17 cellular contexts compared by ENCODE assay signal in genomic region chr15:80828796-80829195, GRCh38. TPM values are rescaled to one million over a fixed set of nuclear protein-coding genes. Genes with fewer than 3 reads are reported as not detected.
"Had no signal": no experiment of that assay in that cellular context is flagged by ENCODE, and none has a peak within 500 bp of the region (broad histone marks: within the 10 kb centered on the region; RNA-seq: fewer than 3 reads in every experiment).

No MANE protein-coding gene starts in this region.

- H3K9me3 Mint-ChIP-seq: activated CD4-positive, alpha-beta T cell treated with anti-CD3 and anti-CD28 coated beads, Interleukin-2, amount 10 ng/mL, durations not matched to agents 7 days and 5 days; mesothelial cell of epicardium; naive B cell had no signal

- ATAC-seq: body of pancreas, esophagus mucosa, left colon had no signal

- H3K4me1 Mint-ChIP-seq: activated CD4-positive, alpha-beta T cell treated with anti-CD3 and anti-CD28 coated beads, Interleukin-2, amount 10 ng/mL, durations not matched to agents 7 days and 5 days had no signal

- H3K27me3 ChIP-seq: body of pancreas, colonic mucosa, stomach had no signal

- H3K36me3 ChIP-seq: colonic mucosa, stomach, thoracic aorta had no signal

- H3K27me3 Mint-ChIP-seq: activated CD4-positive, alpha-beta T cell treated with anti-CD3 and anti-CD28 coated beads, Interleukin-2, amount 10 ng/mL, durations not matched to agents 7 days and 5 days; activated naive CD8-positive, alpha-beta T cell; naive B cell had no signal

- H3K36me3 Mint-ChIP-seq: activated naive CD8-positive, alpha-beta T cell; mesothelial cell of epicardium; naive B cell had no signal

- FAIRE-seq: islet of Langerhans had no signal

- DNase-seq: activated CD4-positive, alpha-beta T cell treated with anti-CD3 and anti-CD28 coated beads, Interleukin-2, amount 10 ng/mL, durations not matched to agents 7 days and 5 days; activated gamma-delta T cell treated with Interleukin-2 at 50 U/mL for 16 hours; amniotic stem cell; body of pancreas; central memory CD4-positive, alpha-beta T cell; colonic mucosa; left colon; naive B cell; stimulated activated CD4-positive, alpha-beta T cell treated with anti-CD3 and anti-CD28 coated beads, Interleukin-12 subunit alpha, Interleukin-12 subunit beta, amount 100 ng/mL, for 4 hours; stimulated activated CD4-positive, alpha-beta T cell treated with anti-CD3 and anti-CD28 coated beads, Interleukin-2, amount 100 ng/mL, for 24 hours; stomach had no signal

- H3K27ac Mint-ChIP-seq: activated CD4-positive, alpha-beta T cell treated with anti-CD3 and anti-CD28 coated beads, Interleukin-2, amount 10 ng/mL, durations not matched to agents 7 days and 5 days; activated naive CD8-positive, alpha-beta T cell; mesothelial cell of epicardium had no signal

- H3K9me3 ChIP-seq: body of pancreas, colonic mucosa, stomach, thoracic aorta had no signal

- H3K27ac ChIP-seq: body of pancreas, colonic mucosa, stomach, thoracic aorta had no signal

- H3K4me1 ChIP-seq: body of pancreas, colonic mucosa had no signal

- H3K4me3 ChIP-seq: body of pancreas, colonic mucosa, lung, stomach, thoracic aorta had no signal

- H3K4me3 Mint-ChIP-seq: activated CD4-positive, alpha-beta T cell treated with anti-CD3 and anti-CD28 coated beads, Interleukin-2, amount 10 ng/mL, durations not matched to agents 7 days and 5 days; activated naive CD8-positive, alpha-beta T cell; mesothelial cell of epicardium had no signal

RNA-seq across cellular contexts. Expression of gene CEMIP, which starts 49.6 kb away (rescaled TPM):
- total RNA-seq: activated CD4-positive, alpha-beta T cell treated with anti-CD3 and anti-CD28 coated beads, Interleukin-2, amount 10 ng/mL, durations not matched to agents 7 days and 5 days had no signal
